9 cellular contexts compared by ENCODE assay signal in genomic region chr12:26750531-26751171, GRCh38.
A peak's percentile ranks its signal among the peaks of the same experiment; 100 is the strongest.
DNase-seq lines count a peak whose midpoint lies in the region; ATAC-seq and TF ChIP-seq lines count a peak whose summit lies in the region.
"Had no signal": no experiment of that assay in that cellular context is flagged by ENCODE, and none has a peak within 500 bp of the region (broad histone marks: within the 10 kb centered on the region; RNA-seq: fewer than 3 reads in every experiment).

No MANE protein-coding gene starts in this region.

- H3K9me3 ChIP-seq in CD4-positive, alpha-beta memory T cell (ENCODE audit: control insufficient read depth in 1 of 2, low read length in 2 of 2), result no peaks in the 10 kb centered on the region

- H3K36me3 ChIP-seq in CD4-positive, alpha-beta memory T cell (ENCODE audit: insufficient read depth, low read length), result no peaks in the 10 kb centered on the region

- H3K36me3 Mint-ChIP-seq in CD4-positive, alpha-beta memory T cell, result peaks cover 5 to 18% of the 10 kb centered on the region in 2 donors

- CTCF ChIA-PET in CD4-positive, alpha-beta memory T cell (lab: Charles Lee; ENCODE audit: partially characterized antibody), result no interaction called here

- intact Hi-C loops in CD4-positive, alpha-beta memory T cell (cut with micrococcal nuclease), result no loop called here

- DNase-seq in erythroblast (lab: John Stamatoyannopoulos, UW), result peak; percentile 11 to 32
- DNase-seq in Ammon's horn (ENCODE audit: low spot score), result no peak
- DNase-seq in NCI-H1105 treated with DMSO at 0.1 percent for 48 hours (lab: John Stamatoyannopoulos, UW), result no peak
- DNase-seq in CD4-positive, alpha-beta memory T cell, result no peak
- no peak for DNase-seq in A172 (ENCODE audit: low spot score)
- DNase-seq: activated T-cell treated with anti-CD3 and anti-CD28 coated beads for 4 hours had no signal

- no peak overlapping the region for H3K4me3 ChIP-seq in CD4-positive, alpha-beta memory T cell (ENCODE audit: low read length in 2 of 2)

- no peaks in the 10 kb centered on the region for H3K27me3 ChIP-seq in CD4-positive, alpha-beta memory T cell (ENCODE audit: insufficient read depth, low read length)

- H3K9me3 Mint-ChIP-seq in CD4-positive, alpha-beta memory T cell, result peaks cover 0 to 14% (median 3%) of the 10 kb centered on the region in 8 donors

- no peak overlapping the region for H3K27ac Mint-ChIP-seq in CD4-positive, alpha-beta memory T cell

- POLR2A ChIA-PET in CD4-positive, alpha-beta memory T cell (lab: Charles Lee; ENCODE audit: partially characterized antibody), result no interaction called here

- H3K4me1 ChIP-seq in CD4-positive, alpha-beta memory T cell (ENCODE audit: insufficient read depth, low read length), result peaks cover 25% of the 10 kb centered on the region

- H3K27ac ChIP-seq in CD4-positive, alpha-beta memory T cell (ENCODE audit: low read depth, low read length), result no peak overlapping the region

- peak overlapping the region in 2 of 8 donors; percentile 1 to 52 for H3K4me3 Mint-ChIP-seq in CD4-positive, alpha-beta memory T cell

- H3K27me3 Mint-ChIP-seq in CD4-positive, alpha-beta memory T cell, result no peaks in the 10 kb centered on the region

- ATAC-seq in GM18858 (IDR thresholded peaks at IDR 0.05; ENCODE audit: unreplicated experiment), result peak; percentile 25
- ATAC-seq in GM21526 (IDR thresholded peaks at IDR 0.05; ENCODE audit: low FRiP score, unreplicated experiment), result peak; percentile 44
- peak; percentile 55 for ATAC-seq in HG03342 (IDR thresholded peaks at IDR 0.05; ENCODE audit: unreplicated experiment)

- no peak for TF ChIP-seq POLR2A in erythroblast (IDR thresholded peaks at IDR 0.05; ENCODE audit: low read length)

- H3K4me1 Mint-ChIP-seq in CD4-positive, alpha-beta memory T cell, result peaks cover 39 to 55% (median 46%) of the 10 kb centered on the region in 4 donors

Comparison
In these comparisons a context has a peak if more than half of its experiments do, and no peak if none do; other contexts are left out.
1. DNase-seq: peak in erythroblast (2 of 2); none in Ammon's horn (single experiment), NCI-H1105 treated with DMSO at 0.1 percent for 48 hours (single experiment), CD4-positive, alpha-beta memory T cell (0 of 5) and A172 (single experiment).
2. Peak in every context shown above with its lines, with median percentiles within 50 percentile points of each other: ATAC-seq.